In genomic region chr7:79452495-79453265, GRCh38 we compare ENCODE assay signal across 8 cellular contexts. TPM values are rescaled to one million over a fixed set of nuclear protein-coding genes. Genes with fewer than 3 reads are reported as not detected.
DNase-seq lines count a peak whose midpoint lies in the region; ATAC-seq and TF ChIP-seq lines count a peak whose summit lies in the region.

No MANE protein-coding gene starts in this region.

- H3K4me3 ChIP-seq in BE2C (ENCODE audit: low read depth, low read length) (peak overlapping the region; percentile 91), transverse colon (peak overlapping the region; percentile 47 to 68 (median 54))

- no peaks in the 10 kb centered on the region for H3K27me3 ChIP-seq in BE2C
- peaks cover 36% of the 10 kb centered on the region for H3K27me3 ChIP-seq in transverse colon

- H3K4me3 Mint-ChIP-seq in endothelial cell (ENCODE audit: unreplicated experiment): peak overlapping the region; percentile 97

- H3K27ac Mint-ChIP-seq in endothelial cell (ENCODE audit: unreplicated experiment): peak overlapping the region; percentile 68

- peaks cover 5% of the 10 kb centered on the region for H3K36me3 Mint-ChIP-seq in endothelial cell (ENCODE audit: low read depth, unreplicated experiment)

- no peaks in the 10 kb centered on the region for H3K9me3 Mint-ChIP-seq in endothelial cell (ENCODE audit: unreplicated experiment)

- ATAC-seq in HG03108 (IDR thresholded peaks at IDR 0.05; ENCODE audit: unreplicated experiment) (no peak), GM18868 (IDR thresholded peaks at IDR 0.05; ENCODE audit: unreplicated experiment) (no peak)

- no peak for TF ChIP-seq EP300 in transverse colon (IDR thresholded peaks at IDR 0.05; ENCODE audit: low read depth)

- TF ChIP-seq POLR2A in transverse colon (IDR thresholded peaks at IDR 0.05): no peak

- H3K4me1 Mint-ChIP-seq in endothelial cell (ENCODE audit: unreplicated experiment): peaks cover 20% of the 10 kb centered on the region

- in situ Hi-C loops in transverse colon (cut with MboI; ENCODE audit: low pct_ligation_motif_present in 1 of 4, low pct_unique_long_range_greater_than_20kb in 1 of 4, low sequenced_read_pairs in 3 of 4): no loop called here

- H3K4me1 ChIP-seq in BE2C (no peaks in the 10 kb centered on the region), transverse colon (peaks cover 0 to 20% (median 0%) of the 10 kb centered on the region in 4 donors)

- 2 to 7% methylated on average over 10 to 37 of the region's 37 CpGs for WGBS in transverse colon (ENCODE audit: low coverage in 1 of 2), 2 donors

- H3K9me3 ChIP-seq in BE2C (no peaks in the 10 kb centered on the region), transverse colon (no peaks in the 10 kb centered on the region)

- H3K36me3 ChIP-seq in BE2C: no peaks in the 10 kb centered on the region
- H3K36me3 ChIP-seq in transverse colon: no peaks in the 10 kb centered on the region

- TF ChIP-seq CTCF in BE2C (IDR thresholded peaks at IDR 0.05; ENCODE audit: low read depth, low read length) (0 out of 2 replicates have a peak, but pooled peaks have one; percentile 1), endothelial cell (IDR thresholded peaks at IDR 0.05; ENCODE audit: unreplicated experiment) (no peak), transverse colon (IDR thresholded peaks at IDR 0.05) (no peak)

- DNase-seq in BE2C: peak; percentile 40
- peak; percentile 61 for DNase-seq in NCI-H2227 (lab: John Stamatoyannopoulos, UW; ENCODE audit: unreplicated experiment)
- peak; percentile 23 for DNase-seq in endothelial cell (ENCODE audit: low spot score)
- peak; percentile 48 for DNase-seq in medulla oblongata (ENCODE audit: extremely low spot score)
- DNase-seq in transverse colon: no peak
- no peak for DNase-seq in superior temporal gyrus (ENCODE audit: extremely low spot score)

- intact Hi-C loops in transverse colon (cut with DNase I; ENCODE audit: low total_unique reads): no loop called here

- H3K27ac ChIP-seq in transverse colon: peak overlapping the region; percentile 87 to 93 (median 88)

- H3K27me3 Mint-ChIP-seq in endothelial cell (ENCODE audit: unreplicated experiment): peaks cover 9% of the 10 kb centered on the region

RNA-seq across cellular contexts. Expression of gene MAGI2, which starts 0.8 kb away (rescaled TPM):
- 5.4 TPM for polyA plus RNA-seq in BE2C (2012; ENCODE audit: insufficient read depth, insufficient read length, low read depth)
- total RNA-seq in endothelial cell (ENCODE audit: unreplicated experiment): 6.3 TPM
- 1 to 10 TPM; 1.6 to 9.7 (median 4.1) TPM for total RNA-seq in transverse colon

Comparison
In these comparisons a context has a peak if more than half of its experiments do, and no peak if none do; other contexts are left out.
1. DNase-seq: peak in BE2C (single experiment), NCI-H2227 (single experiment), endothelial cell (single experiment) and medulla oblongata (single experiment); none in transverse colon (single experiment) and superior temporal gyrus (single experiment).